Comparison of ENCODE assay signal across 31 cellular contexts in genomic region chr12:112930350-112930749, GRCh38.
"Had no signal": no experiment of that assay in that cellular context is flagged by ENCODE, and none has a peak within 500 bp of the region (broad histone marks: within the 10 kb centered on the region; RNA-seq: fewer than 3 reads in every experiment).

No MANE protein-coding gene starts in this region.

- H3K27ac ChIP-seq: left lung, lower lobe of right lung, neutrophil, ovary, prostate gland, skin epidermis, stomach, testis, thyroid gland, transverse colon, upper lobe of left lung, vagina had no signal

- H3K36me3 ChIP-seq: left lung, lower lobe of right lung, neutrophil, ovary, prostate gland, thyroid gland, transverse colon, upper lobe of left lung, vagina had no signal

- H3K4me1 Mint-ChIP-seq: immature natural killer cell, nephron had no signal

- H3K4me3 ChIP-seq: left lung, lower lobe of right lung, ovary, prostate gland, skin epidermis, stomach, testis, thyroid gland, transverse colon, upper lobe of left lung, vagina had no signal

- H3K9me3 Mint-ChIP-seq: immature natural killer cell had no signal

- ATAC-seq: left colon; left lung; naive thymus-derived CD8-positive, alpha-beta T cell; sciatic nerve; stimulated activated naive CD8-positive, alpha-beta T cell treated with anti-CD3 and anti-CD28 coated beads, Interleukin-15, Interleukin-2, amounts not matched to agents 100 U/mL and 50 U/mL, for 24 hours had no signal

- H3K4me1 ChIP-seq: left lung, lower lobe of right lung, testis, thyroid gland, upper lobe of left lung, vagina had no signal

- H3K27me3 ChIP-seq: left lung, neutrophil, ovary, stomach, testis, thyroid gland, transverse colon, upper lobe of left lung, vagina had no signal

- H3K9me3 ChIP-seq: lower lobe of right lung, neutrophil, ovary, prostate gland, stomach, testis, thyroid gland, transverse colon, upper lobe of left lung, vagina had no signal

- H3K4me3 Mint-ChIP-seq: immature natural killer cell; naive thymus-derived CD8-positive, alpha-beta T cell; nephron; neural crest cell had no signal

- H3K27ac Mint-ChIP-seq: immature natural killer cell; naive thymus-derived CD8-positive, alpha-beta T cell; nephron had no signal

- DNase-seq: hypothalamus; immature natural killer cell; kidney; left colon; left lung; lower lobe of right lung; mammary epithelial cell; mesenchymal stem cell; naive thymus-derived CD8-positive, alpha-beta T cell; occipital lobe; ovary; posterior cingulate gyrus; retina; right cardiac atrium; stimulated activated CD4-positive, alpha-beta T cell treated with anti-CD3 and anti-CD28 coated beads, Interleukin-12 subunit alpha, Interleukin-12 subunit beta, amount 100 ng/mL, for 4 hours; stimulated activated CD4-positive, alpha-beta T cell treated with anti-CD3 and anti-CD28 coated beads, Interleukin-15, amount 100 ng/mL, for 24 hours; stimulated activated CD4-positive, alpha-beta T cell treated with anti-CD3 and anti-CD28 coated beads, Interleukin-2, amount 100 ng/mL, for 24 hours; stimulated activated CD4-positive, alpha-beta T cell treated with anti-CD3 and anti-CD28 coated beads, Interleukin-4, amount 100 ng/mL, for 1 hour; stimulated activated naive CD8-positive, alpha-beta T cell treated with anti-CD3 and anti-CD28 coated beads, Interleukin-15, Interleukin-2, amounts not matched to agents 100 U/mL and 50 U/mL, for 24 hours; stomach; testis; thyroid gland; transverse colon; upper lobe of left lung had no signal
